In the genomic region with DNA sequence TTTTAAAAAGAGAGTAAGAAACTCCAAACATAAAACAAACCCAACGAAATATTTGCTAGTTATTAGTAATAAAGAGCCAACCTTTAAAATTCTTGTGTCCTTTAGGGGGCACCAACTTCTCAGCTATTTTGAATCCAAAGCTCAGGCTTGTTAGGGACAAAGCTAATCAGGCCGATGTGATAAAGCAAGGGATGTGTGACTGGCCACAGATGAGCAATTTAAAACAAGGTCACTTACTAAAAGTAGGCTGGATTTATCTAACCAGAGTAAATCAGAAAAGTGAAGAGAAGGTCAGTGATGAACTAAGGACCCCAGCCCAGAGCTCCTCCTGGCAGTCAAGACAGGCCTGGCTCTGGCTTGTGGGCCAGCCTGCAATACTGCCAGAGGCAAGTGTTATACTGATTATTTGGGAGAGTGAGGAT, we compare ENCODE assay signal across 8 cellular contexts.
A peak's percentile ranks its signal among the peaks of the same experiment; 100 is the strongest.
DNase-seq lines count a peak whose midpoint lies in the region; ATAC-seq and TF ChIP-seq lines count a peak whose summit lies in the region.

No MANE protein-coding gene starts in this region.

- H3K27ac ChIP-seq in trophoblast cell (ENCODE audit: low read depth, low read length): no peak overlapping the region

- peaks cover 2% of the 10 kb centered on the region for H3K4me1 Mint-ChIP-seq in T-helper 17 cell

- H2AFZ ChIP-seq in trophoblast cell (ENCODE audit: insufficient read depth, low read length, poor library complexity): no peak overlapping the region

- no peak overlapping the region for H3K9ac ChIP-seq in trophoblast cell (ENCODE audit: low read length)

- no peak for DNase-seq in GM12864 (ENCODE audit: low read depth)
- DNase-seq in NCI-H226: peak; percentile 35
- DNase-seq in epithelial cell of esophagus (ENCODE audit: low read depth): peak; percentile 40
- peak in 1 of 2 donors; percentile 17 for DNase-seq in trophoblast cell
- no peak for DNase-seq in T-helper 17 cell
- DNase-seq in SIG-M5 (lab: John Stamatoyannopoulos, UW): no peak
- no peak for DNase-seq in NCI-H2107 treated with DMSO at 0.1 percent for 48 hours (lab: John Stamatoyannopoulos, UW; ENCODE audit: unreplicated experiment)

- H3K4ac ChIP-seq in trophoblast cell (ENCODE audit: low read depth, low read length): no peak overlapping the region

- no peak overlapping the region for H2BK120ac ChIP-seq in trophoblast cell (ENCODE audit: insufficient read depth, low read length, poor library complexity)

- peaks cover 17% of the 10 kb centered on the region for H3K27me3 Mint-ChIP-seq in T-helper 17 cell

- H3K14ac ChIP-seq in trophoblast cell (ENCODE audit: low read length): no peak overlapping the region

- H3K18ac ChIP-seq in trophoblast cell (ENCODE audit: low read length): no peak overlapping the region

- H3K9me3 ChIP-seq in trophoblast cell (ENCODE audit: insufficient read depth, low read depth, low read length) (no peaks in the 10 kb centered on the region), T-helper 17 cell (ENCODE audit: control insufficient read depth, low read length, poor library complexity, severe bottlenecking) (no peaks in the 10 kb centered on the region)

- no peak overlapping the region for H2AK5ac ChIP-seq in trophoblast cell (ENCODE audit: low read length)

- peaks cover 0 to 5% of the 10 kb centered on the region in 2 experiments for H3K36me3 ChIP-seq in trophoblast cell (ENCODE audit: control insufficient read depth in 1 of 2, insufficient read depth in 2 of 2, low read length in 2 of 2)

- peak; percentile 31 for TF ChIP-seq CTCF in GM12864 (IDR thresholded peaks at IDR 0.05; ENCODE audit: low read depth, low read length, missing control alignments)
- peak; percentile 8 for TF ChIP-seq CTCF in epithelial cell of esophagus (IDR thresholded peaks at IDR 0.05; ENCODE audit: insufficient read depth, low read depth, low read length, missing control alignments)

- no peak overlapping the region for H2BK5ac ChIP-seq in trophoblast cell (ENCODE audit: low read depth, low read length, poor library complexity)

- no peaks in the 10 kb centered on the region for H3K79me2 ChIP-seq in trophoblast cell (ENCODE audit: control insufficient read depth, insufficient read depth, low read length, poor library complexity)

- H3K23ac ChIP-seq in trophoblast cell (ENCODE audit: low read length): no peak overlapping the region

- peak overlapping the region; percentile 60 for H2BK12ac ChIP-seq in trophoblast cell (ENCODE audit: low read length)

- no peak for ATAC-seq in T-helper 17 cell
- no peak for ATAC-seq in HG03342 (IDR thresholded peaks at IDR 0.05; ENCODE audit: unreplicated experiment)

- no peak overlapping the region for H4K12ac ChIP-seq in trophoblast cell (ENCODE audit: low read depth, low read length)

- H3K4me3 ChIP-seq in GM12864 (ENCODE audit: low read depth, low read length): no peak overlapping the region
- no peak overlapping the region for H3K4me3 ChIP-seq in epithelial cell of esophagus (ENCODE audit: low read length)
- no peak overlapping the region for H3K4me3 ChIP-seq in trophoblast cell (ENCODE audit: low read depth, low read length)

- H3K4me3 Mint-ChIP-seq in T-helper 17 cell: no peak overlapping the region

- no peak overlapping the region for H4K8ac ChIP-seq in trophoblast cell (ENCODE audit: low read depth, low read length)

- H3K4me1 ChIP-seq in trophoblast cell (ENCODE audit: control insufficient read depth in 1 of 2, insufficient read depth in 2 of 2, low read length in 2 of 2): peaks cover 0 to 4% of the 10 kb centered on the region in 2 experiments

- no peak overlapping the region for H3K4me2 ChIP-seq in trophoblast cell (ENCODE audit: low read length)

- H4K91ac ChIP-seq in trophoblast cell (ENCODE audit: low read depth, low read length): no peak overlapping the region

- no CpG with 5 or more reads among the region's 2 CpGs for WGBS in trophoblast cell (ENCODE audit: extremely low coverage, insufficient coverage, insufficient read length)

- no peak overlapping the region for H3K27ac Mint-ChIP-seq in T-helper 17 cell

- H3K36me3 Mint-ChIP-seq in T-helper 17 cell (ENCODE audit: low read depth): no peaks in the 10 kb centered on the region

- no peaks in the 10 kb centered on the region for H3K79me1 ChIP-seq in trophoblast cell (ENCODE audit: low read length)

- H3K27me3 ChIP-seq in trophoblast cell (ENCODE audit: insufficient read depth, low read length): no peaks in the 10 kb centered on the region

Comparison
In these comparisons a context has a peak if more than half of its experiments do, and no peak if none do; other contexts are left out.
1. DNase-seq: peak in NCI-H226 (single experiment) and epithelial cell of esophagus (single experiment); none in GM12864 (single experiment), T-helper 17 cell (0 of 3), SIG-M5 (single experiment) and NCI-H2107 treated with DMSO at 0.1 percent for 48 hours (single experiment).